In genomic region chr18:79962311-79962710, GRCh38 we compare ENCODE assay signal across 12 cellular contexts. TPM values are rescaled to one million over a fixed set of nuclear protein-coding genes. Genes with fewer than 3 reads are reported as not detected.
DNase-seq lines count a peak whose midpoint lies in the region; ATAC-seq and TF ChIP-seq lines count a peak whose summit lies in the region.
"Had no signal": no experiment of that assay in that cellular context is flagged by ENCODE, and none has a peak within 500 bp of the region (broad histone marks: within the 10 kb centered on the region; RNA-seq: fewer than 3 reads in every experiment).

No MANE protein-coding gene starts in this region.

- H3K36me3 ChIP-seq in lung (ENCODE audit: control insufficient read depth in 2 of 2, insufficient read depth in 2 of 2, low read length in 2 of 2) = no peaks in the 10 kb centered on the region
- H3K36me3 ChIP-seq in upper lobe of right lung = no peaks in the 10 kb centered on the region
- H3K36me3 ChIP-seq: thoracic aorta had no signal

- H3K27me3 ChIP-seq in lung (ENCODE audit: control insufficient read depth, insufficient read depth) (no peaks in the 10 kb centered on the region), upper lobe of right lung (no peaks in the 10 kb centered on the region)

- no peak for ATAC-seq in central memory CD8-positive, alpha-beta T cell (replicated peaks; ENCODE audit: extremely low read depth, poor library complexity, severe bottlenecking)
- peak; percentile 31 for ATAC-seq in lung (ENCODE audit: insufficient read depth, low FRiP score)
- peak; percentile 64 for ATAC-seq in upper lobe of right lung
- ATAC-seq in HG03097 (IDR thresholded peaks at IDR 0.05; ENCODE audit: low FRiP score, unreplicated experiment) = no peak
- no peak for ATAC-seq in HG02885 (IDR thresholded peaks at IDR 0.05; ENCODE audit: poor library complexity, unreplicated experiment)
- ATAC-seq: A549 had no signal

- peaks cover 32% of the 10 kb centered on the region for H3K4me1 Mint-ChIP-seq in activated naive CD4-positive, alpha-beta T cell treated with anti-CD3 and anti-CD28 coated beads, Interleukin-2, amount 10 ng/mL, durations not matched to agents 7 days and 5 days
- H3K4me1 Mint-ChIP-seq in central memory CD8-positive, alpha-beta T cell = peaks cover 20% of the 10 kb centered on the region

- DNase-seq in activated naive CD4-positive, alpha-beta T cell treated with anti-CD3 and anti-CD28 coated beads, Interleukin-2, amount 10 ng/mL, durations not matched to agents 7 days and 5 days = no peak
- no peak for DNase-seq in activated naive CD4-positive, alpha-beta T cell treated with Interleukin-2 at 50 U/mL for 16 hours
- DNase-seq in central memory CD8-positive, alpha-beta T cell (ENCODE audit: low spot score in 2 of 2) = no peak
- peak; percentile 74 for DNase-seq in lung (ENCODE audit: low spot score)
- peak; percentile 87 for DNase-seq in upper lobe of right lung
- no peak for DNase-seq in superior temporal gyrus (ENCODE audit: extremely low spot score)

- H3K9me3 ChIP-seq in lung (ENCODE audit: control insufficient read depth in 2 of 2, insufficient read depth in 1 of 2, low read length in 1 of 2) (peaks cover 0 to 3% of the 10 kb centered on the region in 2 donors), upper lobe of right lung (no peaks in the 10 kb centered on the region)
- H3K9me3 ChIP-seq: A549, mucosa of descending colon, thoracic aorta had no signal

- H3K27me3 Mint-ChIP-seq in activated naive CD4-positive, alpha-beta T cell treated with anti-CD3 and anti-CD28 coated beads, Interleukin-2, amount 10 ng/mL, durations not matched to agents 7 days and 5 days = peaks cover 17% of the 10 kb centered on the region
- H3K27me3 Mint-ChIP-seq in central memory CD8-positive, alpha-beta T cell = no peaks in the 10 kb centered on the region

- no peaks in the 10 kb centered on the region for H3K9me3 Mint-ChIP-seq in activated naive CD4-positive, alpha-beta T cell treated with anti-CD3 and anti-CD28 coated beads, Interleukin-2, amount 10 ng/mL, durations not matched to agents 7 days and 5 days
- H3K9me3 Mint-ChIP-seq in central memory CD8-positive, alpha-beta T cell = no peaks in the 10 kb centered on the region

- H3K27ac ChIP-seq in lung (ENCODE audit: low read depth in 1 of 2, low read length in 1 of 2) (peak overlapping the region in 1 of 2 donors; percentile 90), upper lobe of right lung (peak overlapping the region; percentile 76)
- H3K27ac ChIP-seq: A549, thoracic aorta had no signal

- intact Hi-C loops in upper lobe of right lung (cut with DNase I) = no loop called here

- CTCF ChIA-PET in activated naive CD4-positive, alpha-beta T cell treated with anti-CD3 and anti-CD28 coated beads, Interleukin-2, amount 10 ng/mL, durations not matched to agents 7 days and 5 days (lab: Charles Lee) = no interaction called here

- WGBS in lung, 2 donors = 55 to 86% methylated on average over 10 of the region's 10 CpGs

- no peak overlapping the region for H3K4me3 Mint-ChIP-seq in activated naive CD4-positive, alpha-beta T cell treated with anti-CD3 and anti-CD28 coated beads, Interleukin-2, amount 10 ng/mL, durations not matched to agents 7 days and 5 days
- H3K4me3 Mint-ChIP-seq in central memory CD8-positive, alpha-beta T cell = no peak overlapping the region

- peaks cover 0 to 18% of the 10 kb centered on the region in 2 donors for H3K4me1 ChIP-seq in lung (ENCODE audit: control insufficient read depth in 2 of 2, insufficient read depth in 2 of 2, low read length in 2 of 2)
- H3K4me1 ChIP-seq in upper lobe of right lung = peaks cover 28% of the 10 kb centered on the region

- no peak overlapping the region for H3K4me3 ChIP-seq in lung
- no peak overlapping the region for H3K4me3 ChIP-seq in upper lobe of right lung
- H3K4me3 ChIP-seq: A549, mucosa of descending colon, thoracic aorta had no signal

- peak overlapping the region; percentile 3 for H3K27ac Mint-ChIP-seq in activated naive CD4-positive, alpha-beta T cell treated with anti-CD3 and anti-CD28 coated beads, Interleukin-2, amount 10 ng/mL, durations not matched to agents 7 days and 5 days
- H3K27ac Mint-ChIP-seq in central memory CD8-positive, alpha-beta T cell (ENCODE audit: low read depth) = peak overlapping the region; percentile 97

- TF ChIP-seq CTCF in lung (IDR thresholded peaks at IDR 0.05; ENCODE audit: control extremely low read depth, extremely low read depth) (no peak), upper lobe of right lung (IDR thresholded peaks at IDR 0.05) (no peak)

- H3K36me3 Mint-ChIP-seq in activated naive CD4-positive, alpha-beta T cell treated with anti-CD3 and anti-CD28 coated beads, Interleukin-2, amount 10 ng/mL, durations not matched to agents 7 days and 5 days = peaks cover 2% of the 10 kb centered on the region
- H3K36me3 Mint-ChIP-seq in central memory CD8-positive, alpha-beta T cell (ENCODE audit: insufficient read depth) = peaks cover 10% of the 10 kb centered on the region

RNA-seq across cellular contexts. Expression of gene HSBP1L1, which starts 2.1 kb away (rescaled TPM):
- 10 to 100 TPM; 30.6 to 37.9 TPM for total RNA-seq in lung
- 10 to 100 TPM; 23.2 to 80.9 TPM for polyA plus RNA-seq in lung
- 48.7 TPM for total RNA-seq in upper lobe of right lung
- total RNA-seq: LHCN-M2 had no signal

RNA-seq across cellular contexts. Expression of gene SLC66A2, which starts 10.9 kb away (rescaled TPM):
- 10 to 100 TPM; 26.5 to 69.8 TPM for total RNA-seq in lung
- 10 to 100 TPM; 54.9 to 71.8 TPM for polyA plus RNA-seq in lung
- total RNA-seq in upper lobe of right lung = 59.5 TPM

RNA-seq across cellular contexts. Expression of gene TXNL4A, which starts 26.1 kb away (rescaled TPM):
- 100 to 1,000 TPM in 1 of 2 donors, 10 to 100 TPM in 1; 29.9 to 101 TPM for total RNA-seq in lung
- polyA plus RNA-seq in lung = 10 to 100 TPM; 84.1 to 86.2 TPM
- 80.7 TPM for total RNA-seq in upper lobe of right lung

Comparison
In these comparisons a context has a peak if more than half of its experiments do, and no peak if none do; other contexts are left out.
1. DNase-seq: peak in lung (single experiment) and upper lobe of right lung (single experiment); none in activated naive CD4-positive, alpha-beta T cell treated with anti-CD3 and anti-CD28 coated beads, Interleukin-2, amount 10 ng/mL, durations not matched to agents 7 days and 5 days (single experiment), activated naive CD4-positive, alpha-beta T cell treated with Interleukin-2 at 50 U/mL for 16 hours (single experiment), central memory CD8-positive, alpha-beta T cell (0 of 2) and superior temporal gyrus (single experiment).
2. ATAC-seq: peak in lung (single experiment) and upper lobe of right lung (single experiment); none in central memory CD8-positive, alpha-beta T cell (single experiment), HG03097 (single experiment) and HG02885 (single experiment).